1 cellular context compared by ENCODE assay signal in the genomic region with DNA sequence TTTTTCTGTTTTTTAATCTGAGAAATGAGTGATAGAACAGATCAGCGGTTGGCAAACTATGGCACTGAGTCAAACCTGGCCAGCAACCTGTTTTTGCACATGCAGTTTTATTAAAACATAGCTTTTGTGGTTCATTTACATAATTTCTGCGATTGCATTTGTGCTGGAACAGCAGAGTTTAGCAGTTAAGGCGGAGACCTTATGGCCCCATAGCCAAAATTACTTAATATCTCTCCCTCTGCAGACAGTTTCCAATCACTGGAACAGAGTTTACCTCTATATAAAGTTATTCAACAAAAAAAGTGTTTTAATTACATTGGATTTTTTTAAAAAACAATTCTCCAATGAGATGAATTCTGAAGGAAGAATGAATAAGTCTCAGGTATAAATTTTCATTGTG.
TF ChIP-seq lines count a peak whose summit lies in the region.

No MANE protein-coding gene starts in this region.

TF ChIP-seq in SK-N-SH treated with all-trans-retinoic acid at 6 μM for 48 hours, 23 proteins besides CTCF, POLR2A, EP300 and RAD21 (continued from another document):
- TF ChIP-seq, protein P1, sequence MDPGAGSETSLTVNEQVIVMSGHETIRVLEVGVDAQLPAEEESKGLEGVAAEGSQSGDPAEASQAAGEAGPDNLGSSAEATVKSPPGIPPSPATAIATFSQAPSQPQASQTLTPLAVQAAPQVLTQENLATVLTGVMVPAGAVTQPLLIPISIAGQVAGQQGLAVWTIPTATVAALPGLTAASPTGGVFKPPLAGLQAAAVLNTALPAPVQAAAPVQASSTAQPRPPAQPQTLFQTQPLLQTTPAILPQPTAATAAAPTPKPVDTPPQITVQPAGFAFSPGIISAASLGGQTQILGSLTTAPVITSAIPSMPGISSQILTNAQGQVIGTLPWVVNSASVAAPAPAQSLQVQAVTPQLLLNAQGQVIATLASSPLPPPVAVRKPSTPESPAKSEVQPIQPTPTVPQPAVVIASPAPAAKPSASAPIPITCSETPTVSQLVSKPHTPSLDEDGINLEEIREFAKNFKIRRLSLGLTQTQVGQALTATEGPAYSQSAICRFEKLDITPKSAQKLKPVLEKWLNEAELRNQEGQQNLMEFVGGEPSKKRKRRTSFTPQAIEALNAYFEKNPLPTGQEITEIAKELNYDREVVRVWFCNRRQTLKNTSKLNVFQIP (CRISPR knock-in tag; IDR thresholded peaks at IDR 0.05; ENCODE audit: borderline replicate concordance, low read depth): no peak
- no peak for TF ChIP-seq TCF4 (CRISPR knock-in tag; IDR thresholded peaks at IDR 0.05; ENCODE audit: borderline replicate concordance)
- no peak for TF ChIP-seq TOX (CRISPR knock-in tag; IDR thresholded peaks at IDR 0.05; ENCODE audit: borderline replicate concordance)
- TF ChIP-seq CREB5 (CRISPR knock-in tag; IDR thresholded peaks at IDR 0.05; ENCODE audit: low read depth): no peak
- no peak for TF ChIP-seq SNAI2 (CRISPR knock-in tag; IDR thresholded peaks at IDR 0.05)
- no peak for TF ChIP-seq PPARA (CRISPR knock-in tag; IDR thresholded peaks at IDR 0.05; ENCODE audit: borderline replicate concordance)
- TF ChIP-seq ISL1 (CRISPR knock-in tag; IDR thresholded peaks at IDR 0.05): no peak
- no peak for TF ChIP-seq ZFP3 (CRISPR knock-in tag; IDR thresholded peaks at IDR 0.05)
- no peak for TF ChIP-seq OSR1 (CRISPR knock-in tag; IDR thresholded peaks at IDR 0.05)
